13 cellular contexts compared by ENCODE assay signal in the genomic region with DNA sequence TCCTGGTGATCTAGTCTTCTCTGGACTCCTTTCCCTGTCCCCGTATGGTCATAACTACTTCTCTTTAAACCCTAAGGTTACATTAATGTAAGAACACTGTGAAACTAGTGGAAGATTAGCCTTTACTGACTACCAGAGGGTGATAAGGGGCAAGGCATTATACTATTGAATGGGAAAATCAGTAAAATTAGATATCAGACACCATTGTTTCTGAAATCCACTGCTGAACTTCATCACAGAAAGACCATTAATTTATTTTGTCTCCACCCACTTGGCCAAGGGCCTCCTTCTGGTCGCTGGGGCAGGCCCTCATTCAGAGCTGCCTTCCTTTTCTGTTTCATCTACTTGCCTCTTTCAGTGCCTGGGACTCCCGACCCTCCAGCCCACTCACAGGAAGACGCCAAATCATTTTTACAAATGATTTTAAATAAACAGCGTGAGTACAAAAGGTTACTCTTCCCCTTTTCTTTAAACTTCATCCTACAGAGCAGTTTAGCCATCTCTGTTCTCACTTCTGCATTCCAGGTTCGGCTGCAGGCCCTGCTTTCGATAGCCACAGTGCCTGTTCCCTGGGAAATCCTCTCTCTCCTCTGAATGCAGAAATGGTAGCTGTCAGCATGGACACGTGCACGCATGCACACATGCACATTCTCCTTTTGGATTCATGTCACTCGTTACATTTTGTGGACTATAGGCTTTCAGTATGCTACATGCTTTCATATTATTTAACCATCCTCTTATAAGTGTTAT.
DNase-seq lines count a peak whose midpoint lies in the region; ATAC-seq and TF ChIP-seq lines count a peak whose summit lies in the region.
"Had no signal": no experiment of that assay in that cellular context is flagged by ENCODE, and none has a peak within 500 bp of the region (broad histone marks: within the 10 kb centered on the region; RNA-seq: fewer than 3 reads in every experiment).

No MANE protein-coding gene starts in this region.

- peaks cover 4% of the 10 kb centered on the region; the same call in 1 of the 2 replicates for H3K9me3 ChIP-seq in PC-9 (ENCODE audit: insufficient read depth, low read depth)

- ATAC-seq in GM18909 (IDR thresholded peaks at IDR 0.05; ENCODE audit: poor library complexity, unreplicated experiment) (peak; percentile 62), HG02885 (IDR thresholded peaks at IDR 0.05; ENCODE audit: poor library complexity, unreplicated experiment) (peak; percentile 74), sciatic nerve (peak; percentile 45), GM18520 (IDR thresholded peaks at IDR 0.05; ENCODE audit: unreplicated experiment) (no peak)

- no peaks in the 10 kb centered on the region for H4K20me1 ChIP-seq in PC-9 (ENCODE audit: insufficient read depth)

- no TSS peak for BruUV-seq in PC-9 (replicated peaks; lab: Mats Ljungman, UMichigan)

- H3K4me3 ChIP-seq in PC-9: no peak overlapping the region

- no peaks in the 10 kb centered on the region for H3F3A ChIP-seq in PC-9 (ENCODE audit: insufficient read depth, low read depth)

- intact Hi-C loops in PC-9 (cut with micrococcal nuclease; ENCODE audit: unreplicated experiment) (no loop called here), sciatic nerve (cut with DNase I) (no loop called here)

- H3K79me2 ChIP-seq in PC-9 (ENCODE audit: low read depth): no peaks in the 10 kb centered on the region

- H3K4me2 ChIP-seq in PC-9: no peak overlapping the region

- no peak for TF ChIP-seq CTCF in PC-9 (conservative IDR thresholded peaks at IDR 0.05)

- no peak overlapping the region for H3K27ac ChIP-seq in PC-9

- H3K27me3 ChIP-seq in PC-9 (ENCODE audit: insufficient read depth, low read depth): no peaks in the 10 kb centered on the region

- CTCF ChIA-PET in PC-9 (lab: Charles Lee): no interaction called here

- POLR2A ChIA-PET in PC-9 (lab: Charles Lee; ENCODE audit: unreplicated experiment): no interaction called here

- no peaks in the 10 kb centered on the region for H3K36me3 ChIP-seq in PC-9 (ENCODE audit: low read depth)

- H3K4me1 ChIP-seq in PC-9 (replicated peaks; ENCODE audit: insufficient read depth): no peaks in the 10 kb centered on the region

- H2AFZ ChIP-seq in PC-9: peak overlapping the region; percentile 28; the same call in 1 of the 2 replicates

- DNase-seq in PC-9: no peak
- no peak for DNase-seq in sciatic nerve (ENCODE audit: low spot score)
- DNase-seq in NCI-H187 treated with DMSO at 0.1 percent for 48 hours (lab: John Stamatoyannopoulos, UW): no peak
- DNase-seq in SW 1271 (lab: John Stamatoyannopoulos, UW): no peak
- DNase-seq in stimulated activated CD4-positive, alpha-beta T cell treated with anti-CD3 and anti-CD28 coated beads, Interleukin-2, amount 100 ng/mL, for 48 hours: no peak
- DNase-seq: activated CD4-positive, alpha-beta memory T cell treated with anti-CD3 and anti-CD28 coated beads, Interleukin-2, amount 10 ng/mL, durations not matched to agents 7 days and 5 days; H7; Karpas-422; mammary epithelial cell; stimulated activated naive CD4-positive, alpha-beta T cell had no signal

- H3K9me2 ChIP-seq in PC-9 (ENCODE audit: insufficient read depth): no peaks in the 10 kb centered on the region
